11 cellular contexts compared by ENCODE assay signal in the genomic region with DNA sequence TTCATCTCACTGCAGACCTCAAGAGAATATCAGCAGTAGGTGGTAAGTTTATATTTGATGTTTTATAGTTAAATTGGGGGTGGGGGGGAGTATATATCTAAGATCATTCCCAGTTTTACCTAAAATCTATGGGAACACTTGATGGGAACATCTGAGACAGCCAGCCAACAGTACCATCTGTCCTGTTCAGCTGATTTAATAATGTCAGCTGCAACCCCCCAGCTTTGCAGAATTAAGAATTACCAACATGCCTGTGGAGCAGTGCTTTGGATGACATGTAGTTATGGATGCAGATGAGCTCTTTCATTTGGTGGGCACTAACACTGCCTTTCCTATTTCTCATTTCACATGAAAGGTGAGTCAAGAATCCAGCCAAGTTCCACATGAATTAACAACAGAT.
DNase-seq lines count a peak whose midpoint lies in the region; ATAC-seq and TF ChIP-seq lines count a peak whose summit lies in the region.
"Had no signal": no experiment of that assay in that cellular context is flagged by ENCODE, and none has a peak within 500 bp of the region (broad histone marks: within the 10 kb centered on the region; RNA-seq: fewer than 3 reads in every experiment).

No MANE protein-coding gene starts in this region.

- no peak for DNase-seq in natural killer cell
- DNase-seq in natural killer cell treated with Interleukin-12 subunit alpha and Interleukin-12 subunit beta and Interleukin-15 and Interleukin-18, amount 100 ng/mL, for 72 hours (ENCODE audit: low spot score), result no peak
- DNase-seq in GM23248, result peak; percentile 15
- DNase-seq in myocyte (ENCODE audit: low read depth), result peak; percentile 14
- no peak for DNase-seq in effector CD8-positive, alpha-beta T cell (lab: John Stamatoyannopoulos, UW)
- DNase-seq in right atrium auricular region (ENCODE audit: low spot score), result no peak
- DNase-seq: DMS53, HCEC 1CT, HFFc6 had no signal

- no peak overlapping the region for H3K4me2 ChIP-seq in GM23248 (ENCODE audit: unreplicated experiment)
- H3K4me2 ChIP-seq: A549, BLaER1 had no signal

- peaks cover 6 to 9% of the 10 kb centered on the region in 2 donors for H3K4me1 Mint-ChIP-seq in natural killer cell
- peaks cover 8 to 10% of the 10 kb centered on the region in 2 donors for H3K4me1 Mint-ChIP-seq in natural killer cell treated with Interleukin-12 subunit alpha and Interleukin-12 subunit beta and Interleukin-15 and Interleukin-18, amount 100 ng/mL, for 72 hours (ENCODE audit: low read depth in 2 of 2)

- H3K4me1 ChIP-seq in GM23248 (ENCODE audit: insufficient read depth) (no peaks in the 10 kb centered on the region), right atrium auricular region (no peaks in the 10 kb centered on the region)
- H3K4me1 ChIP-seq: BLaER1 had no signal

- H3K27me3 ChIP-seq in GM23248 (replicated peaks; ENCODE audit: insufficient read depth), result no peaks in the 10 kb centered on the region
- no peaks in the 10 kb centered on the region for H3K27me3 ChIP-seq in right atrium auricular region
- H3K27me3 ChIP-seq: BLaER1 had no signal

- no peak overlapping the region for H3K4me3 Mint-ChIP-seq in natural killer cell
- no peak overlapping the region for H3K4me3 Mint-ChIP-seq in natural killer cell treated with Interleukin-12 subunit alpha and Interleukin-12 subunit beta and Interleukin-15 and Interleukin-18, amount 100 ng/mL, for 72 hours
- H3K4me3 Mint-ChIP-seq: HFFc6 had no signal

- H3K36me3 Mint-ChIP-seq in natural killer cell, result peaks cover 42% of the 10 kb centered on the region
- H3K36me3 Mint-ChIP-seq in natural killer cell treated with Interleukin-12 subunit alpha and Interleukin-12 subunit beta and Interleukin-15 and Interleukin-18, amount 100 ng/mL, for 72 hours, result peaks cover 66% of the 10 kb centered on the region

- H3K27me3 Mint-ChIP-seq in natural killer cell (ENCODE audit: low read depth in 2 of 2), result no peaks in the 10 kb centered on the region
- no peaks in the 10 kb centered on the region for H3K27me3 Mint-ChIP-seq in natural killer cell treated with Interleukin-12 subunit alpha and Interleukin-12 subunit beta and Interleukin-15 and Interleukin-18, amount 100 ng/mL, for 72 hours

- intact Hi-C loops in natural killer cell (cut with micrococcal nuclease), result no loop called here

- no peak for ATAC-seq in natural killer cell
- ATAC-seq in natural killer cell treated with Interleukin-12 subunit alpha and Interleukin-12 subunit beta and Interleukin-15 and Interleukin-18, amount 100 ng/mL, for 72 hours, result no peak
- ATAC-seq: A549 had no signal

- H3K36me3 ChIP-seq in GM23248 (ENCODE audit: low read depth), result peaks cover 75% of the 10 kb centered on the region
- H3K36me3 ChIP-seq in right atrium auricular region, result peaks cover 98% of the 10 kb centered on the region

- peaks cover 73% of the 10 kb centered on the region for H3K79me2 ChIP-seq in GM23248 (ENCODE audit: insufficient read depth)

- H3K27ac ChIP-seq in GM23248 (no peak overlapping the region), right atrium auricular region (no peak overlapping the region)
- H3K27ac ChIP-seq: A549, BLaER1 had no signal

- no peak overlapping the region for H3K9ac ChIP-seq in GM23248
- H3K9ac ChIP-seq: BLaER1 had no signal

- H4K20me1 ChIP-seq in GM23248 (ENCODE audit: insufficient read depth), result no peaks in the 10 kb centered on the region

- H2AFZ ChIP-seq in GM23248, result no peak overlapping the region

- no peaks in the 10 kb centered on the region for H3K9me3 ChIP-seq in GM23248 (ENCODE audit: low read depth)
- no peaks in the 10 kb centered on the region for H3K9me3 ChIP-seq in right atrium auricular region
- H3K9me3 ChIP-seq: A549, BLaER1 had no signal

- no peaks in the 10 kb centered on the region for H3K9me2 ChIP-seq in GM23248 (ENCODE audit: insufficient read depth)

- in situ Hi-C loops in GM23248 (cut with MboI), result no loop called here

- TF ChIP-seq CTCF in natural killer cell (IDR thresholded peaks at IDR 0.05) (no peak), right atrium auricular region (IDR thresholded peaks at IDR 0.05) (no peak)

- H3F3A ChIP-seq in GM23248 (ENCODE audit: insufficient read depth), result peaks cover 6% of the 10 kb centered on the region; the same call in 1 of the 2 replicates

- H3K4me3 ChIP-seq in GM23248, result no peak overlapping the region
- no peak overlapping the region for H3K4me3 ChIP-seq in right atrium auricular region
- H3K4me3 ChIP-seq: A549, BLaER1 had no signal

- H3K27ac Mint-ChIP-seq in natural killer cell, result peak overlapping the region; percentile 29
- H3K27ac Mint-ChIP-seq in natural killer cell treated with Interleukin-12 subunit alpha and Interleukin-12 subunit beta and Interleukin-15 and Interleukin-18, amount 100 ng/mL, for 72 hours, result no peak overlapping the region
- H3K27ac Mint-ChIP-seq: HFFc6 had no signal

- H3K9me3 Mint-ChIP-seq in natural killer cell, result no peaks in the 10 kb centered on the region
- H3K9me3 Mint-ChIP-seq in natural killer cell treated with Interleukin-12 subunit alpha and Interleukin-12 subunit beta and Interleukin-15 and Interleukin-18, amount 100 ng/mL, for 72 hours, result no peaks in the 10 kb centered on the region
- H3K9me3 Mint-ChIP-seq: HFFc6 had no signal

Comparison
In these comparisons a context has a peak if more than half of its experiments do, and no peak if none do; other contexts are left out.
1. H3K27ac Mint-ChIP-seq: peak in natural killer cell (2 of 2); none in natural killer cell treated with Interleukin-12 subunit alpha and Interleukin-12 subunit beta and Interleukin-15 and Interleukin-18, amount 100 ng/mL, for 72 hours (0 of 2).
2. DNase-seq: peak in GM23248 (single experiment) and myocyte (single experiment); none in natural killer cell (single experiment), natural killer cell treated with Interleukin-12 subunit alpha and Interleukin-12 subunit beta and Interleukin-15 and Interleukin-18, amount 100 ng/mL, for 72 hours (single experiment), effector CD8-positive, alpha-beta T cell (single experiment) and right atrium auricular region (single experiment).